12 cellular contexts compared by ENCODE assay signal in genomic region chr10:79318369-79318768, GRCh38. TPM values are rescaled to one million over a fixed set of nuclear protein-coding genes. Genes with fewer than 3 reads are reported as not detected.
DNase-seq lines count a peak whose midpoint lies in the region; ATAC-seq, FAIRE-seq and TF ChIP-seq lines count a peak whose summit lies in the region.
"Had no signal": no experiment of that assay in that cellular context is flagged by ENCODE, and none has a peak within 500 bp of the region (broad histone marks: within the 10 kb centered on the region; RNA-seq: fewer than 3 reads in every experiment).

No MANE protein-coding gene starts in this region.

- no peaks in the 10 kb centered on the region for H3K79me2 ChIP-seq in H1 (ENCODE audit: control insufficient read depth in 1 of 2, insufficient read depth in 2 of 2, low read length in 2 of 2)

- no peak overlapping the region for H3K4me3 ChIP-seq in H1 (ENCODE audit: extremely low read depth in 1 of 4, insufficient read depth in 2 of 4, low read depth in 3 of 4, low read length in 4 of 4)
- no peak overlapping the region for H3K4me3 ChIP-seq in transverse colon
- no peak overlapping the region for H3K4me3 ChIP-seq in tibial nerve
- H3K4me3 ChIP-seq: esophagus squamous epithelium, neural progenitor cell, stomach had no signal

- H2AK5ac ChIP-seq in H1 (ENCODE audit: low read depth, low read length) = 0 out of 2 replicates have a peak overlapping the region, but pooled peaks have one; percentile 42

- H3K9ac ChIP-seq in H1 (replicated peaks in 1 of 4; ENCODE audit: extremely low read depth in 1 of 4, low read depth in 3 of 4, low read length in 3 of 4) = no peak overlapping the region
- H3K9ac ChIP-seq: neural progenitor cell had no signal

- in situ Hi-C loops in transverse colon (cut with MboI; ENCODE audit: low pct_ligation_motif_present in 1 of 4, low pct_unique_long_range_greater_than_20kb in 1 of 4, low sequenced_read_pairs in 3 of 4) = no loop called here

- peaks cover 74% of the 10 kb centered on the region for H3K4me1 Mint-ChIP-seq in activated naive CD4-positive, alpha-beta T cell treated with anti-CD3 and anti-CD28 coated beads, Interleukin-2, amount 10 ng/mL, durations not matched to agents 7 days and 5 days
- peaks cover 69% of the 10 kb centered on the region for H3K4me1 Mint-ChIP-seq in T-helper 1 cell treated with Interleukin-12 subunit alpha and Interleukin-12 subunit beta and Interleukin-4 antibody, amounts not matched to agents 30 μg/mL and 1 μg/mL, for 36 hours (ENCODE audit: low read depth)
- peaks cover 86% of the 10 kb centered on the region for H3K4me1 Mint-ChIP-seq in stimulated activated effector memory CD8-positive, alpha-beta T cell treated with anti-CD3 and anti-CD28 coated beads, Interleukin-12 subunit alpha, Interleukin-12 subunit beta, amount 100 ng/mL, for 72 hours

- H3K79me1 ChIP-seq in H1 (ENCODE audit: low read depth, low read length) = no peaks in the 10 kb centered on the region

- H3K56ac ChIP-seq in H1 (replicated peaks; ENCODE audit: insufficient read length, low read depth, low read length) = no peak overlapping the region

- ATAC-seq in stimulated activated effector memory CD8-positive, alpha-beta T cell treated with anti-CD3 and anti-CD28 coated beads, Interleukin-12 subunit alpha, Interleukin-12 subunit beta, amount 100 ng/mL, for 72 hours = no peak
- ATAC-seq in HG03095 (IDR thresholded peaks at IDR 0.05; ENCODE audit: unreplicated experiment) = no peak

- WGBS in H1 (ENCODE audit: extremely low coverage in 1 of 2, insufficient coverage in 1 of 2, insufficient read length in 1 of 2, insufficient replicate concordance in 2 of 2, low coverage in 1 of 2, low lambda C conversion rate in 2 of 2, missing lambda C conversion rate in 1 of 2), 2 experiments = 88% methylated on average over 5 of the region's 5 CpGs; no CpG with 5 or more reads in 1 of the 2 experiments
- 92 to 98% methylated on average over 5 of the region's 5 CpGs for WGBS in transverse colon (ENCODE audit: low coverage in 1 of 2), 2 donors
- WGBS in tibial nerve, 2 donors = 85 to 88% methylated on average over 5 of the region's 5 CpGs

- H3K27me3 Mint-ChIP-seq in activated naive CD4-positive, alpha-beta T cell treated with anti-CD3 and anti-CD28 coated beads, Interleukin-2, amount 10 ng/mL, durations not matched to agents 7 days and 5 days = peaks cover 10% of the 10 kb centered on the region
- H3K27me3 Mint-ChIP-seq in T-helper 1 cell treated with Interleukin-12 subunit alpha and Interleukin-12 subunit beta and Interleukin-4 antibody, amounts not matched to agents 30 μg/mL and 1 μg/mL, for 36 hours (ENCODE audit: low read depth) = no peaks in the 10 kb centered on the region

- no peaks in the 10 kb centered on the region for H4K20me1 ChIP-seq in H1 (replicated peaks in 1 of 2; ENCODE audit: control insufficient read depth in 1 of 2, insufficient read depth in 2 of 2, low read length in 2 of 2)

- TF ChIP-seq CTCF in H1 (IDR thresholded peaks at IDR 0.05; ENCODE audit: control extremely low read depth in 1 of 3, insufficient read depth in 1 of 3, low read depth in 1 of 3, low read length in 3 of 3) = no peak
- TF ChIP-seq CTCF in transverse colon (IDR thresholded peaks at IDR 0.05) = no peak
- TF ChIP-seq CTCF in tibial nerve (IDR thresholded peaks at IDR 0.05) = no peak

- TF ChIP-seq RAD21 in H1 (IDR thresholded peaks at IDR 0.05 in 1 of 2, conservative IDR thresholded peaks at IDR 0.05 in 1 of 2; ENCODE audit: low read depth in 2 of 2, low read length in 2 of 2) = no peak

- H3K23me2 ChIP-seq in H1 (ENCODE audit: low read depth, low read length) = no peaks in the 10 kb centered on the region; the same call in 1 of the 2 replicates

- no peak overlapping the region for H4K8ac ChIP-seq in H1 (ENCODE audit: extremely low read depth, insufficient read depth, low read length)

- peak overlapping the region; percentile 71; the same call in 1 of the 2 replicates for H2BK5ac ChIP-seq in H1 (ENCODE audit: low read depth, low read length)

- peak overlapping the region; percentile 33 for H3K4ac ChIP-seq in H1 (replicated peaks; ENCODE audit: insufficient read length, low read depth, low read length)

- no peak for FAIRE-seq in H1 (lab: Jason Lieb, UNC)

- H2BK120ac ChIP-seq in H1 (replicated peaks; ENCODE audit: low read depth, low read length) = no peak overlapping the region

- no peak for TF ChIP-seq POLR2A in H1 (IDR thresholded peaks at IDR 0.05; ENCODE audit: control extremely low read depth in 1 of 2, low read depth in 2 of 2, low read length in 2 of 2)
- TF ChIP-seq POLR2A in transverse colon (IDR thresholded peaks at IDR 0.05) = no peak
- TF ChIP-seq POLR2A in tibial nerve (IDR thresholded peaks at IDR 0.05) = no peak

- POLR2A ChIA-PET in H1 (lab: Charles Lee; ENCODE audit: partially characterized antibody) = interaction anchor here (0.7 to 2.1 kb wide), 3 partner anchors 29 to 643 kb away, joined by 3 to 7 read pairs (median 3); no protein-coding TSS in a partner anchor

- peak overlapping the region; percentile 94; the same call in 1 of the 2 replicates for H2BK12ac ChIP-seq in H1 (ENCODE audit: low read depth, low read length)

- DNase-seq in activated naive CD4-positive, alpha-beta T cell treated with anti-CD3 and anti-CD28 coated beads, Interleukin-2, amount 10 ng/mL, durations not matched to agents 7 days and 5 days = no peak
- DNase-seq in activated naive CD4-positive, alpha-beta T cell treated with Interleukin-2 at 50 U/mL for 16 hours = no peak
- DNase-seq in H1 (ENCODE audit: low read depth in 1 of 2, low spot score in 2 of 2) (no peak), transverse colon (no peak), tibial nerve (ENCODE audit: low spot score in 2 of 2) (no peak)
- DNase-seq in stimulated activated effector memory CD8-positive, alpha-beta T cell treated with anti-CD3 and anti-CD28 coated beads, Interleukin-12 subunit alpha, Interleukin-12 subunit beta, amount 100 ng/mL, for 72 hours (ENCODE audit: low spot score in 2 of 2) = no peak
- DNase-seq: esophagus squamous epithelium, GOT3, stomach had no signal

- H2BK20ac ChIP-seq in H1 (ENCODE audit: low read length) = peak overlapping the region; percentile 80; the same call in 1 of the 2 replicates

- CTCF ChIA-PET in activated naive CD4-positive, alpha-beta T cell treated with anti-CD3 and anti-CD28 coated beads, Interleukin-2, amount 10 ng/mL, durations not matched to agents 7 days and 5 days (lab: Charles Lee) = interaction anchor here (0.7 to 4.6 kb wide), 4 partner anchors 13 to 48 kb away, joined by 3 to 40 read pairs (median 10); partner anchors contain the start of gene PPIF
- CTCF ChIA-PET in H1 (lab: Charles Lee; ENCODE audit: partially characterized antibody) = interaction anchor here (0.6 to 3.3 kb wide), 8 partner anchors 9 to 56 kb away, joined by 3 to 10 read pairs (median 3); partner anchors contain the start of gene PPIF

- H3K14ac ChIP-seq in H1 (ENCODE audit: insufficient read length) = no peak overlapping the region

- H2BK15ac ChIP-seq in H1 (ENCODE audit: low read length) = peak overlapping the region; percentile 53; the same call in 1 of the 2 replicates

- H3K23ac ChIP-seq in H1 (ENCODE audit: insufficient read length) = no peak overlapping the region

- H3K27ac ChIP-seq in H1 (ENCODE audit: low read depth, low read length) (no peak overlapping the region), transverse colon (no peak overlapping the region), tibial nerve (peak overlapping the region in 1 of 4 donors; percentile 48)
- H3K27ac ChIP-seq: neural progenitor cell had no signal

- peaks cover 20% of the 10 kb centered on the region for H3K36me3 Mint-ChIP-seq in activated naive CD4-positive, alpha-beta T cell treated with anti-CD3 and anti-CD28 coated beads, Interleukin-2, amount 10 ng/mL, durations not matched to agents 7 days and 5 days
- H3K36me3 Mint-ChIP-seq in T-helper 1 cell treated with Interleukin-12 subunit alpha and Interleukin-12 subunit beta and Interleukin-4 antibody, amounts not matched to agents 30 μg/mL and 1 μg/mL, for 36 hours (ENCODE audit: low read depth) = peaks cover 31% of the 10 kb centered on the region
- peaks cover 60% of the 10 kb centered on the region for H3K36me3 Mint-ChIP-seq in stimulated activated effector memory CD8-positive, alpha-beta T cell treated with anti-CD3 and anti-CD28 coated beads, Interleukin-12 subunit alpha, Interleukin-12 subunit beta, amount 100 ng/mL, for 72 hours

- peak overlapping the region in 1 of 2 experiments; percentile 40; a peak in 1 of 4 replicates for H3K4me2 ChIP-seq in H1 (ENCODE audit: insufficient read depth in 1 of 2, low read depth in 2 of 2, low read length in 2 of 2)
- H3K4me2 ChIP-seq: neural progenitor cell had no signal

- H3K9me3 ChIP-seq in H1 (ENCODE audit: insufficient read depth in 2 of 2, low read depth in 1 of 2, low read length in 1 of 2) = no peaks in the 10 kb centered on the region
- no peaks in the 10 kb centered on the region for H3K9me3 ChIP-seq in transverse colon
- no peaks in the 10 kb centered on the region for H3K9me3 ChIP-seq in tibial nerve
- H3K9me3 ChIP-seq: esophagus squamous epithelium, stomach had no signal

- H3K27me3 ChIP-seq in H1 (replicated peaks in 1 of 4; ENCODE audit: control insufficient read depth in 3 of 4, extremely low read depth in 1 of 4, insufficient read depth in 3 of 4, low read length in 3 of 4) (no peaks in the 10 kb centered on the region), transverse colon (no peaks in the 10 kb centered on the region), tibial nerve (no peaks in the 10 kb centered on the region)
- H3K27me3 ChIP-seq: esophagus squamous epithelium, neural progenitor cell, stomach had no signal

- peak overlapping the region; percentile 60; the same call in 1 of the 2 replicates for H3K18ac ChIP-seq in H1 (ENCODE audit: extremely low read depth, low read length)

- H4K91ac ChIP-seq in H1 (replicated peaks; ENCODE audit: insufficient read length, low read length) = peak overlapping the region; percentile 54

- H3K27ac Mint-ChIP-seq in activated naive CD4-positive, alpha-beta T cell treated with anti-CD3 and anti-CD28 coated beads, Interleukin-2, amount 10 ng/mL, durations not matched to agents 7 days and 5 days = peak overlapping the region; percentile 87
- peak overlapping the region; percentile 95 for H3K27ac Mint-ChIP-seq in T-helper 1 cell treated with Interleukin-12 subunit alpha and Interleukin-12 subunit beta and Interleukin-4 antibody, amounts not matched to agents 30 μg/mL and 1 μg/mL, for 36 hours
- peak overlapping the region; percentile 94 for H3K27ac Mint-ChIP-seq in stimulated activated effector memory CD8-positive, alpha-beta T cell treated with anti-CD3 and anti-CD28 coated beads, Interleukin-12 subunit alpha, Interleukin-12 subunit beta, amount 100 ng/mL, for 72 hours

- H3K36me3 ChIP-seq in H1 (ENCODE audit: control insufficient read depth in 2 of 4, insufficient read depth in 4 of 4, low read length in 3 of 4) = no peaks in the 10 kb centered on the region; a peak in 1 of 8 replicates
- peaks cover 0 to 2% (median 0%) of the 10 kb centered on the region in 4 donors for H3K36me3 ChIP-seq in transverse colon
- peaks cover 0 to 24% (median 0%) of the 10 kb centered on the region in 3 donors for H3K36me3 ChIP-seq in tibial nerve
- H3K36me3 ChIP-seq: neural progenitor cell had no signal

- H3K4me1 ChIP-seq in H1 (replicated peaks in 1 of 4; ENCODE audit: control insufficient read depth in 3 of 4, insufficient read depth in 4 of 4, low read length in 3 of 4) (peaks cover 4 to 23% (median 16%) of the 10 kb centered on the region in 4 experiments), transverse colon (peaks cover 13 to 52% (median 15%) of the 10 kb centered on the region in 4 donors), tibial nerve (peaks cover 0 to 34% (median 18%) of the 10 kb centered on the region in 4 donors)

- peaks cover 14% of the 10 kb centered on the region for H3K9me3 Mint-ChIP-seq in activated naive CD4-positive, alpha-beta T cell treated with anti-CD3 and anti-CD28 coated beads, Interleukin-2, amount 10 ng/mL, durations not matched to agents 7 days and 5 days
- peaks cover 15% of the 10 kb centered on the region for H3K9me3 Mint-ChIP-seq in T-helper 1 cell treated with Interleukin-12 subunit alpha and Interleukin-12 subunit beta and Interleukin-4 antibody, amounts not matched to agents 30 μg/mL and 1 μg/mL, for 36 hours
- H3K9me3 Mint-ChIP-seq in stimulated activated effector memory CD8-positive, alpha-beta T cell treated with anti-CD3 and anti-CD28 coated beads, Interleukin-12 subunit alpha, Interleukin-12 subunit beta, amount 100 ng/mL, for 72 hours = peaks cover 5% of the 10 kb centered on the region
- H3K9me3 Mint-ChIP-seq: neural progenitor cell had no signal

- H2AFZ ChIP-seq in H1 (ENCODE audit: low read length) = no peak overlapping the region
- H2AFZ ChIP-seq: neural progenitor cell had no signal

- intact Hi-C loops in transverse colon (cut with DNase I; ENCODE audit: low total_unique reads) = no loop called here

- no peak for TF ChIP-seq EP300 in H1 (IDR thresholded peaks at IDR 0.05; ENCODE audit: borderline replicate concordance in 1 of 2, low read depth in 2 of 2, low read length in 2 of 2)
- no peak for TF ChIP-seq EP300 in transverse colon (IDR thresholded peaks at IDR 0.05; ENCODE audit: low read depth)
- TF ChIP-seq EP300 in tibial nerve (IDR thresholded peaks at IDR 0.05) = no peak

- no peak overlapping the region for H3K4me3 Mint-ChIP-seq in activated naive CD4-positive, alpha-beta T cell treated with anti-CD3 and anti-CD28 coated beads, Interleukin-2, amount 10 ng/mL, durations not matched to agents 7 days and 5 days
- peak overlapping the region; percentile 79 for H3K4me3 Mint-ChIP-seq in T-helper 1 cell treated with Interleukin-12 subunit alpha and Interleukin-12 subunit beta and Interleukin-4 antibody, amounts not matched to agents 30 μg/mL and 1 μg/mL, for 36 hours
- peak overlapping the region; percentile 75 for H3K4me3 Mint-ChIP-seq in stimulated activated effector memory CD8-positive, alpha-beta T cell treated with anti-CD3 and anti-CD28 coated beads, Interleukin-12 subunit alpha, Interleukin-12 subunit beta, amount 100 ng/mL, for 72 hours

- no peak overlapping the region for H4K5ac ChIP-seq in H1 (ENCODE audit: insufficient read length, low read depth, low read length)

RNA-seq across cellular contexts. Expression of gene PPIF, which starts 28.9 kb away (rescaled TPM):
- 70.2 and 74.9 TPM in 2 replicates for total RNA-seq in H1 (2021; fragmentation: NEBNext Ultra II Directional; extraction: Animal tissue kit (Norgen Biotek cat#: 25700))
- 77.6 and 107 TPM in 2 replicates for polyA plus RNA-seq in H1 (2011; rRNA removed)
- polyA plus RNA-seq in H1 (2011; cell fraction: cytosol; rRNA removed) = 91.0 TPM
- polyA plus RNA-seq in H1 (2011; cell fraction: nucleus; rRNA removed) = 104 TPM
- 66.7 to 100 TPM (median 84.3 TPM) in 4 replicates for polyA plus RNA-seq in H1 (2012, experiment 1 of 2)
- polyA plus RNA-seq in H1 (2012, experiment 2 of 2) = 67.0 TPM
- polyA plus RNA-seq in H1 (2013, experiment 1 of 2) = 54.5 TPM
- polyA plus RNA-seq in H1 (2013, experiment 2 of 2) = 54.9 TPM
- polyA minus RNA-seq in H1 (2011; rRNA and poly(A)+ RNA removed) = 62.8 and 81.2 TPM in 2 replicates
- polyA minus RNA-seq in H1 (2011; cell fraction: cytosol; rRNA and poly(A)+ RNA removed) = 40.5 TPM
- 52.5 TPM for polyA minus RNA-seq in H1 (2011; cell fraction: nucleus; rRNA and poly(A)+ RNA removed)
- 100 to 1,000 TPM in 1 of 4 donors, 10 to 100 TPM in 3; 37.2 to 149 (median 51.6) TPM for total RNA-seq in transverse colon
- 10 to 100 TPM; 16.6 to 36.0 (median 20.6) TPM for total RNA-seq in tibial nerve
